ENCODE assay signal across 25 cellular contexts in the genomic region with DNA sequence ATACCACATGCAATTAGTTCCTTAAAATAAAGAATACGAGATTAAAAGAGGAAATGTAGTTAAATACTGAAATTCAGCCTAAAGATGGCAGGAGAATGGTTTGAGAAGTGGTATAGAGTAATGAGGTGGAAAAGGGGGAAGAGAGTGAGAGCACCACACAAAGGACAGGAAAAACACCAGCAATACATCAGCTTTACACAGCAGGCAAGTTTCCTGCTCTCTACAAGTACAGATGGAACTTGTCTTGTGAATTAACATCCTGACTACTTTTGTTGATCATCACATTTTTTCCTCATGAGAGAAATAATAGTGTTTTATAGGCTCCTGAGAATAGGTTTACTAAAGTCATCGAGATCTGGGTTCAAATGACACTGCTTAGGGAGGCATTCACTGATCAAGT. TPM values are rescaled to one million over a fixed set of nuclear protein-coding genes. Genes with fewer than 3 reads are reported as not detected.
"Had no signal": no experiment of that assay in that cellular context is flagged by ENCODE, and none has a peak within 500 bp of the region (broad histone marks: within the 10 kb centered on the region; RNA-seq: fewer than 3 reads in every experiment).

No MANE protein-coding gene starts in this region.

- H3K9me3 ChIP-seq: breast epithelium, gastroesophageal sphincter, heart right ventricle, right lobe of liver, testis, upper lobe of right lung had no signal

- H2AFZ ChIP-seq: parathyroid adenoma had no signal

- H3K9me3 Mint-ChIP-seq: activated CD4-positive, alpha-beta T cell treated with anti-CD3 and anti-CD28 coated beads, Interleukin-2, amount 10 ng/mL, durations not matched to agents 7 days and 5 days; natural killer cell; stimulated activated naive CD8-positive, alpha-beta T cell treated with anti-CD3 and anti-CD28 coated beads, Interleukin-15, Interleukin-2, amounts not matched to agents 100 ng/mL and 50 ng/mL, for 24 hours had no signal

- H3K27ac ChIP-seq: gastroesophageal sphincter, heart right ventricle, parathyroid adenoma, right lobe of liver, testis, upper lobe of right lung had no signal

- H3K4me3 Mint-ChIP-seq: activated CD4-positive, alpha-beta T cell treated with anti-CD3 and anti-CD28 coated beads, Interleukin-2, amount 10 ng/mL, durations not matched to agents 7 days and 5 days; natural killer cell; stimulated activated naive CD8-positive, alpha-beta T cell treated with anti-CD3 and anti-CD28 coated beads, Interleukin-15, Interleukin-2, amounts not matched to agents 100 ng/mL and 50 ng/mL, for 24 hours had no signal

- H3K36me3 ChIP-seq: breast epithelium, gastroesophageal sphincter, heart right ventricle, right lobe of liver, upper lobe of right lung had no signal

- DNase-seq: activated CD4-positive, alpha-beta T cell treated with anti-CD3 and anti-CD28 coated beads, Interleukin-2, amount 10 ng/mL, durations not matched to agents 7 days and 5 days; activated CD8-positive, alpha-beta memory T cell treated with anti-CD3 and anti-CD28 coated beads for 24 hours; activated CD8-positive, alpha-beta memory T cell treated with anti-CD3 and anti-CD28 coated beads, Interleukin-2, amount 50 U/mL, for 48 hours; activated effector memory CD4-positive, alpha-beta T cell treated with Interleukin-2 at 50 U/mL for 16 hours; activated naive CD4-positive, alpha-beta T cell treated with anti-CD3 and anti-CD28 coated beads, Interleukin-2, amount 50 U/mL, for 16 hours; activated T-cell treated with anti-CD3 and anti-CD28 coated beads, Interleukin-2, amount 50 U/mL, for 48 hours; aorta; cerebellar nuclear complex; effector CD8-positive, alpha-beta T cell; heart right ventricle; natural killer cell; right lobe of liver; small intestine; stimulated activated CD4-positive, alpha-beta T cell treated with anti-CD3 and anti-CD28 coated beads, Interleukin-15, amount 100 ng/mL, for 24 hours; stimulated activated CD4-positive, alpha-beta T cell treated with anti-CD3 and anti-CD28 coated beads, Interleukin-2, amount 100 ng/mL, for 48 hours; T-helper 1 cell; T-helper 9 cell; testis; upper lobe of right lung had no signal

- ATAC-seq: activated CD4-positive, CD25-positive, alpha-beta regulatory T cell treated with anti-CD3 and anti-CD28 coated beads, Interleukin-2, amount 50 U/mL, for 24 hours; esophagus mucosa; gastroesophageal sphincter; heart right ventricle; natural killer cell; right lobe of liver; upper lobe of right lung had no signal

- H3K4me1 ChIP-seq: breast epithelium, parathyroid adenoma, testis, upper lobe of right lung had no signal

- H3K9ac ChIP-seq: parathyroid adenoma had no signal

- H3K4me3 ChIP-seq: breast epithelium, gastroesophageal sphincter, heart right ventricle, right lobe of liver, testis, upper lobe of right lung had no signal

- H3K36me3 Mint-ChIP-seq: natural killer cell had no signal

- H3K27me3 ChIP-seq: testis had no signal

- H3K79me2 ChIP-seq: parathyroid adenoma had no signal

- H3K27ac Mint-ChIP-seq: activated CD4-positive, alpha-beta T cell treated with anti-CD3 and anti-CD28 coated beads, Interleukin-2, amount 10 ng/mL, durations not matched to agents 7 days and 5 days; natural killer cell; stimulated activated naive CD8-positive, alpha-beta T cell treated with anti-CD3 and anti-CD28 coated beads, Interleukin-15, Interleukin-2, amounts not matched to agents 100 ng/mL and 50 ng/mL, for 24 hours had no signal

RNA-seq across cellular contexts. Expression of a gene that starts 2.9 kb away (rescaled TPM):
- total RNA-seq: activated CD4-positive, alpha-beta T cell treated with anti-CD3 and anti-CD28 coated beads, Interleukin-2, amount 10 ng/mL, durations not matched to agents 7 days and 5 days; natural killer cell had no signal
